In genomic region chr2:111919362-111919761, GRCh38 we compare ENCODE assay signal across 1 cellular context.
TF ChIP-seq lines count a peak whose summit lies in the region.

No MANE protein-coding gene starts in this region.

TF ChIP-seq in K562, 482 proteins besides CTCF, POLR2A, EP300 and RAD21:
- no peak for TF ChIP-seq MXD1 (CRISPR knock-in tag; IDR thresholded peaks at IDR 0.05; ENCODE audit: borderline replicate concordance, poor library complexity, severe bottlenecking)
- no peak for TF ChIP-seq USF2 (CRISPR knock-in tag; IDR thresholded peaks at IDR 0.05)
- no peak for TF ChIP-seq NR2F6 (CRISPR knock-in tag; IDR thresholded peaks at IDR 0.05)
- TF ChIP-seq PCBP1 (IDR thresholded peaks at IDR 0.05; ENCODE audit: low read depth, low read length, poor library complexity, severe bottlenecking): no peak
- no peak for TF ChIP-seq ELF4 (CRISPR knock-in tag; IDR thresholded peaks at IDR 0.05)
- TF ChIP-seq KDM5B (IDR thresholded peaks at IDR 0.05; ENCODE audit: insufficient replicate concordance, low read depth, low read length): no peak
- no peak for TF ChIP-seq SRSF3 (IDR thresholded peaks at IDR 0.05; ENCODE audit: insufficient read depth, low read length)
- TF ChIP-seq TEAD2 (tag; IDR thresholded peaks at IDR 0.05): no peak
- TF ChIP-seq KLF6 (CRISPR knock-in tag; IDR thresholded peaks at IDR 0.05; ENCODE audit: borderline replicate concordance): no peak
- TF ChIP-seq ZKSCAN8 (CRISPR knock-in tag; IDR thresholded peaks at IDR 0.05): no peak
